In genomic region chr9:72527801-72528195, GRCh38 we compare ENCODE assay signal across 9 cellular contexts. TPM values are rescaled to one million over a fixed set of nuclear protein-coding genes. Genes with fewer than 3 reads are reported as not detected.
DNase-seq lines count a peak whose midpoint lies in the region; ATAC-seq and TF ChIP-seq lines count a peak whose summit lies in the region.
"Had no signal": no experiment of that assay in that cellular context is flagged by ENCODE, and none has a peak within 500 bp of the region (broad histone marks: within the 10 kb centered on the region; RNA-seq: fewer than 3 reads in every experiment).

No MANE protein-coding gene starts in this region.

- H3K36me3 ChIP-seq in transverse colon, result no peaks in the 10 kb centered on the region

- no peaks in the 10 kb centered on the region for H3K27me3 ChIP-seq in transverse colon

- no peak for DNase-seq in activated T-cell treated with anti-CD3 and anti-CD28 coated beads, Interleukin-2, amount 50 U/mL, for 72 hours
- no peak for DNase-seq in activated T-cell treated with anti-CD3 and anti-CD28 coated beads for 4 hours
- no peak for DNase-seq in activated naive CD4-positive, alpha-beta T cell treated with anti-CD3 and anti-CD28 coated beads, Interleukin-2, amount 50 U/mL, for 72 hours (ENCODE audit: low spot score in 2 of 2)
- DNase-seq in iris pigment epithelial cell (ENCODE audit: low read depth), result peak; percentile 48
- DNase-seq in transverse colon, result no peak
- DNase-seq in AG20443 (ENCODE audit: low spot score), result no peak
- DNase-seq in stimulated activated CD4-positive, alpha-beta T cell treated with anti-CD3 and anti-CD28 coated beads, Interleukin-15, amount 100 ng/mL, for 24 hours, result no peak
- DNase-seq: activated gamma-delta T cell had no signal

- H3K9me3 ChIP-seq in transverse colon, result no peaks in the 10 kb centered on the region

- peak overlapping the region; percentile 93 for H3K27ac Mint-ChIP-seq in activated T-cell treated with anti-CD3 and anti-CD28 coated beads, Interleukin-2, amount 50 U/mL, for 72 hours
- H3K27ac Mint-ChIP-seq in activated naive CD4-positive, alpha-beta T cell treated with anti-CD3 and anti-CD28 coated beads, Interleukin-2, amount 50 U/mL, for 72 hours, result peak overlapping the region; percentile 93 to 98

- H3K36me3 Mint-ChIP-seq in activated T-cell treated with anti-CD3 and anti-CD28 coated beads, Interleukin-2, amount 50 U/mL, for 72 hours (ENCODE audit: insufficient read depth in 2 of 2), result peaks cover 4% of the 10 kb centered on the region in 2 donors
- peaks cover 0 to 11% of the 10 kb centered on the region in 2 donors for H3K36me3 Mint-ChIP-seq in activated naive CD4-positive, alpha-beta T cell treated with anti-CD3 and anti-CD28 coated beads, Interleukin-2, amount 50 U/mL, for 72 hours

- ATAC-seq in activated T-cell treated with anti-CD3 and anti-CD28 coated beads, Interleukin-2, amount 50 U/mL, for 72 hours (replicated peaks in 1 of 2), result no peak
- ATAC-seq in activated naive CD4-positive, alpha-beta T cell treated with anti-CD3 and anti-CD28 coated beads, Interleukin-2, amount 50 U/mL, for 72 hours, result no peak
- no peak for ATAC-seq in HG02763 (IDR thresholded peaks at IDR 0.05; ENCODE audit: unreplicated experiment)

- H3K4me3 ChIP-seq in transverse colon, result peak overlapping the region in 3 of 4 donors; percentile 11 to 32 (median 11)

- no peaks in the 10 kb centered on the region for H3K27me3 Mint-ChIP-seq in activated T-cell treated with anti-CD3 and anti-CD28 coated beads, Interleukin-2, amount 50 U/mL, for 72 hours (ENCODE audit: low read depth)

- peaks cover 49% of the 10 kb centered on the region for H3K4me1 Mint-ChIP-seq in activated T-cell treated with anti-CD3 and anti-CD28 coated beads, Interleukin-2, amount 50 U/mL, for 72 hours (ENCODE audit: low read depth)

- peak overlapping the region; percentile 81 to 83 for H3K4me3 Mint-ChIP-seq in activated T-cell treated with anti-CD3 and anti-CD28 coated beads, Interleukin-2, amount 50 U/mL, for 72 hours

- H3K4me1 ChIP-seq in transverse colon, result peaks cover 8 to 35% (median 12%) of the 10 kb centered on the region in 4 donors

- peak overlapping the region; percentile 65 to 78 (median 68) for H3K27ac ChIP-seq in transverse colon

- 32 to 40% methylated on average over 4 to 5 of the region's 5 CpGs for WGBS in transverse colon (ENCODE audit: low coverage in 1 of 2), 2 donors

- no peak for TF ChIP-seq EP300 in transverse colon (IDR thresholded peaks at IDR 0.05; ENCODE audit: low read depth)

- no peaks in the 10 kb centered on the region for H3K9me3 Mint-ChIP-seq in activated T-cell treated with anti-CD3 and anti-CD28 coated beads, Interleukin-2, amount 50 U/mL, for 72 hours
- H3K9me3 Mint-ChIP-seq in activated naive CD4-positive, alpha-beta T cell treated with anti-CD3 and anti-CD28 coated beads, Interleukin-2, amount 50 U/mL, for 72 hours, result peaks cover 0 to 7% of the 10 kb centered on the region in 2 donors

- intact Hi-C loops in transverse colon (cut with DNase I; ENCODE audit: low total_unique reads), result no loop called here

- no peak for TF ChIP-seq CTCF in transverse colon (IDR thresholded peaks at IDR 0.05)

- in situ Hi-C loops in transverse colon (cut with MboI; ENCODE audit: low pct_ligation_motif_present in 1 of 4, low pct_unique_long_range_greater_than_20kb in 1 of 4, low sequenced_read_pairs in 3 of 4), result no loop called here

- no peak for TF ChIP-seq POLR2A in transverse colon (IDR thresholded peaks at IDR 0.05)

RNA-seq across cellular contexts. Expression of gene TMC1, which starts 6.4 kb away (rescaled TPM):
- total RNA-seq in activated T-cell treated with anti-CD3 and anti-CD28 coated beads, Interleukin-2, amount 50 U/mL, for 72 hours, result under 1 TPM in 1 of 2 donors, not detected in 1; 0.43 TPM
- total RNA-seq in activated naive CD4-positive, alpha-beta T cell treated with anti-CD3 and anti-CD28 coated beads, Interleukin-2, amount 50 U/mL, for 72 hours, result not detected
- under 1 TPM in 1 of 4 donors, not detected in 3; 0.32 TPM for total RNA-seq in transverse colon
